8 cellular contexts compared by ENCODE assay signal in genomic region chr10:27742926-27743735, GRCh38. TPM values are rescaled to one million over a fixed set of nuclear protein-coding genes. Genes with fewer than 3 reads are reported as not detected.
DNase-seq lines count a peak whose midpoint lies in the region; ATAC-seq, FAIRE-seq and TF ChIP-seq lines count a peak whose summit lies in the region.

No MANE protein-coding gene starts in this region.

- BruUV-seq in HepG2 (replicated peaks; lab: Mats Ljungman, UMichigan), result no TSS peak

- no peaks in the 10 kb centered on the region for H3K36me3 ChIP-seq in HepG2 (replicated peaks in 1 of 2; ENCODE audit: control insufficient read depth in 1 of 2, insufficient read depth in 2 of 2, low read length in 2 of 2)

- TF ChIP-seq POLR2A in HepG2 (IDR thresholded peaks at IDR 0.05; ENCODE audit: insufficient read depth in 1 of 2, low read depth in 2 of 2, low read length in 2 of 2), result no peak

- H3K4me1 ChIP-seq in HepG2 (ENCODE audit: insufficient read depth, low read length), result peaks cover 20% of the 10 kb centered on the region

- H4K20me1 ChIP-seq in HepG2 (ENCODE audit: insufficient read depth, low read length), result no peaks in the 10 kb centered on the region

- no peak overlapping the region for H3K27ac Mint-ChIP-seq in central memory CD8-positive, alpha-beta T cell (ENCODE audit: low read depth)
- H3K27ac Mint-ChIP-seq in stimulated activated effector memory CD8-positive, alpha-beta T cell treated with anti-CD3 and anti-CD28 coated beads, Interleukin-12 subunit alpha, Interleukin-12 subunit beta, amount 100 ng/mL, for 72 hours, result peak overlapping the region; percentile 70

- no peak for TF ChIP-seq CTCF in HepG2 (CRISPR knock-in tag; IDR thresholded peaks at IDR 0.05)

- no peak for TF ChIP-seq RAD21 in HepG2 (CRISPR knock-in tag; IDR thresholded peaks at IDR 0.05)

- H3K79me2 ChIP-seq in HepG2 (ENCODE audit: insufficient read depth, low read length), result no peaks in the 10 kb centered on the region

- peak; percentile 44 for DNase-seq in ELR (ENCODE audit: low read depth)
- peak; percentile 36 for DNase-seq in SW480 (ENCODE audit: low spot score)
- peak in 1 of 2 donors; percentile 27 for DNase-seq in central memory CD8-positive, alpha-beta T cell (ENCODE audit: low spot score in 2 of 2)
- DNase-seq in HepG2 (ENCODE audit: low spot score), result no peak
- peak; percentile 19 to 78 for DNase-seq in stimulated activated effector memory CD8-positive, alpha-beta T cell treated with anti-CD3 and anti-CD28 coated beads, Interleukin-12 subunit alpha, Interleukin-12 subunit beta, amount 100 ng/mL, for 72 hours (ENCODE audit: low spot score in 2 of 2)
- DNase-seq in NCI-H446 (lab: John Stamatoyannopoulos, UW), result no peak
- DNase-seq in RKO (ENCODE audit: low spot score), result no peak

- H3K4me3 ChIP-seq in HepG2 (replicated peaks in 1 of 3; ENCODE audit: insufficient read depth in 1 of 3, low read depth in 2 of 3, low read length in 3 of 3), result peak overlapping the region; percentile 61 to 79 (median 75)

- POLR2A ChIA-PET in HepG2 (lab: Yijun Ruan, JAX), result no interaction called here

- peak overlapping the region; percentile 79 for H3K4me3 Mint-ChIP-seq in central memory CD8-positive, alpha-beta T cell
- H3K4me3 Mint-ChIP-seq in stimulated activated effector memory CD8-positive, alpha-beta T cell treated with anti-CD3 and anti-CD28 coated beads, Interleukin-12 subunit alpha, Interleukin-12 subunit beta, amount 100 ng/mL, for 72 hours, result peak overlapping the region; percentile 79

- no peak for ATAC-seq in central memory CD8-positive, alpha-beta T cell (replicated peaks; ENCODE audit: extremely low read depth, poor library complexity, severe bottlenecking)
- ATAC-seq in HepG2, result peak; percentile 56
- ATAC-seq in stimulated activated effector memory CD8-positive, alpha-beta T cell treated with anti-CD3 and anti-CD28 coated beads, Interleukin-12 subunit alpha, Interleukin-12 subunit beta, amount 100 ng/mL, for 72 hours, result peak; percentile 33
- no peak for ATAC-seq in HG02642 (IDR thresholded peaks at IDR 0.05; ENCODE audit: poor library complexity, unreplicated experiment)

- in situ Hi-C loops in HepG2 (cut with HindIII; ENCODE audit: extremely low pct_ligation_motif_present, low pct_unique_long_range_greater_than_20kb), result loop anchor here (5.0 to 25.0 kb wide), 2 partner anchors 434 to 644 kb away; no protein-coding TSS in a partner anchor

- FAIRE-seq in HepG2 (lab: Jason Lieb, UNC), result no peak

- H3K4me1 Mint-ChIP-seq in central memory CD8-positive, alpha-beta T cell, result peaks cover 31% of the 10 kb centered on the region
- peaks cover 44% of the 10 kb centered on the region for H3K4me1 Mint-ChIP-seq in stimulated activated effector memory CD8-positive, alpha-beta T cell treated with anti-CD3 and anti-CD28 coated beads, Interleukin-12 subunit alpha, Interleukin-12 subunit beta, amount 100 ng/mL, for 72 hours

- CTCF ChIA-PET in HepG2 (lab: Yijun Ruan, JAX; ENCODE audit: low intra/inter-chr PET ratio, low total read pairs), result interaction anchor here (1.5 to 1.6 kb wide), 2 partner anchors 436 to 639 kb away, joined by 9 to 14 read pairs; no protein-coding TSS in a partner anchor

- peak overlapping the region; percentile 36; the same call in 1 of the 2 replicates for H3K9ac ChIP-seq in HepG2 (ENCODE audit: insufficient read depth, low read depth, low read length)

- no peak overlapping the region for H2AFZ ChIP-seq in HepG2 (ENCODE audit: low read length)

- H3K4me2 ChIP-seq in HepG2 (ENCODE audit: low read depth, low read length), result peak overlapping the region; percentile 82

- intact Hi-C loops in HepG2 (cut with micrococcal nuclease; ENCODE audit: unreplicated experiment), result loop anchor here (1.0 to 5.0 kb wide), 4 partner anchors 436 to 638 kb away; partner anchors contain the start of gene MPP7

- no peak for TF ChIP-seq EP300 in HepG2 (IDR thresholded peaks at IDR 0.05; ENCODE audit: low read depth in 2 of 2, low read length in 2 of 2)
- no peak for TF ChIP-seq EP300 in HepG2 (CRISPR knock-in tag; IDR thresholded peaks at IDR 0.05; ENCODE audit: borderline replicate concordance)

- H3K9me3 ChIP-seq in HepG2 (ENCODE audit: low read length), result no peaks in the 10 kb centered on the region

- peaks cover 16% of the 10 kb centered on the region for H3K36me3 Mint-ChIP-seq in central memory CD8-positive, alpha-beta T cell (ENCODE audit: insufficient read depth)
- H3K36me3 Mint-ChIP-seq in stimulated activated effector memory CD8-positive, alpha-beta T cell treated with anti-CD3 and anti-CD28 coated beads, Interleukin-12 subunit alpha, Interleukin-12 subunit beta, amount 100 ng/mL, for 72 hours, result no peaks in the 10 kb centered on the region

- H3K9me3 Mint-ChIP-seq in central memory CD8-positive, alpha-beta T cell, result no peaks in the 10 kb centered on the region
- H3K9me3 Mint-ChIP-seq in stimulated activated effector memory CD8-positive, alpha-beta T cell treated with anti-CD3 and anti-CD28 coated beads, Interleukin-12 subunit alpha, Interleukin-12 subunit beta, amount 100 ng/mL, for 72 hours, result no peaks in the 10 kb centered on the region

- 0% methylated on average over 7 of the region's 67 CpGs for WGBS in HepG2 (ENCODE audit: low lambda C conversion rate)

- H3K27ac ChIP-seq in HepG2 (ENCODE audit: extremely low read length, insufficient read depth, low read length), result no peak overlapping the region

- peaks cover 8 to 36% of the 10 kb centered on the region in 2 experiments for H3K27me3 ChIP-seq in HepG2 (ENCODE audit: control insufficient read depth in 1 of 2, insufficient read depth in 2 of 2, low read length in 2 of 2)

- H3K27me3 Mint-ChIP-seq in central memory CD8-positive, alpha-beta T cell, result peaks cover 69% of the 10 kb centered on the region

TF ChIP-seq in HepG2, 621 proteins besides CTCF, POLR2A, EP300 and RAD21 (continues in another document):
- peak; percentile 48; the same call in 1 of the 2 replicates for TF ChIP-seq ZSCAN21 (CRISPR knock-in tag; IDR thresholded peaks at IDR 0.05; ENCODE audit: borderline replicate concordance)
- no peak for TF ChIP-seq ZNF761 (CRISPR knock-in tag; conservative IDR thresholded peaks at IDR 0.05)
- TF ChIP-seq YEATS2 (CRISPR knock-in tag; IDR thresholded peaks at IDR 0.05; ENCODE audit: borderline replicate concordance), result no peak
- peak; percentile 32 for TF ChIP-seq HNRNPLL (IDR thresholded peaks at IDR 0.05; ENCODE audit: low read depth, low read length, poor library complexity, severe bottlenecking)
- TF ChIP-seq ZNF446 (CRISPR knock-in tag; IDR thresholded peaks at IDR 0.05), result 0 out of 2 replicates have a peak, but pooled peaks have one; percentile 21
- peak; percentile 91 for TF ChIP-seq ZNF777 (CRISPR knock-in tag; IDR thresholded peaks at IDR 0.05)
- TF ChIP-seq, protein P1, sequence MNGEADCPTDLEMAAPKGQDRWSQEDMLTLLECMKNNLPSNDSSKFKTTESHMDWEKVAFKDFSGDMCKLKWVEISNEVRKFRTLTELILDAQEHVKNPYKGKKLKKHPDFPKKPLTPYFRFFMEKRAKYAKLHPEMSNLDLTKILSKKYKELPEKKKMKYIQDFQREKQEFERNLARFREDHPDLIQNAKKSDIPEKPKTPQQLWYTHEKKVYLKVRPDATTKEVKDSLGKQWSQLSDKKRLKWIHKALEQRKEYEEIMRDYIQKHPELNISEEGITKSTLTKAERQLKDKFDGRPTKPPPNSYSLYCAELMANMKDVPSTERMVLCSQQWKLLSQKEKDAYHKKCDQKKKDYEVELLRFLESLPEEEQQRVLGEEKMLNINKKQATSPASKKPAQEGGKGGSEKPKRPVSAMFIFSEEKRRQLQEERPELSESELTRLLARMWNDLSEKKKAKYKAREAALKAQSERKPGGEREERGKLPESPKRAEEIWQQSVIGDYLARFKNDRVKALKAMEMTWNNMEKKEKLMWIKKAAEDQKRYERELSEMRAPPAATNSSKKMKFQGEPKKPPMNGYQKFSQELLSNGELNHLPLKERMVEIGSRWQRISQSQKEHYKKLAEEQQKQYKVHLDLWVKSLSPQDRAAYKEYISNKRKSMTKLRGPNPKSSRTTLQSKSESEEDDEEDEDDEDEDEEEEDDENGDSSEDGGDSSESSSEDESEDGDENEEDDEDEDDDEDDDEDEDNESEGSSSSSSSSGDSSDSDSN (CRISPR knock-in tag; IDR thresholded peaks at IDR 0.05), result peak; percentile 29; the same call in 1 of the 2 replicates
- peak; percentile 45; the same call in 1 of the 2 replicates for TF ChIP-seq MTF2 (CRISPR knock-in tag; IDR thresholded peaks at IDR 0.05; ENCODE audit: borderline replicate concordance)
- TF ChIP-seq RARA (CRISPR knock-in tag; IDR thresholded peaks at IDR 0.05), result 0 out of 2 replicates have a peak, but pooled peaks have one; percentile 6
- TF ChIP-seq TP53 (CRISPR knock-in tag; conservative IDR thresholded peaks at IDR 0.05), result no peak
- TF ChIP-seq NCOA2 (CRISPR knock-in tag; IDR thresholded peaks at IDR 0.05), result 0 out of 2 replicates have a peak, but pooled peaks have one; percentile 12

RNA-seq across cellular contexts. Expression of gene MKX, which starts 2.5 kb away (rescaled TPM):
- not detected in 2 replicates for total RNA-seq in HepG2 (2016; rRNA removed; fragmentation: Illumina TruSeq; extraction: Trizol)
- not detected in 2 replicates for total RNA-seq in HepG2 (2016; cell fraction: cytosol; rRNA removed; fragmentation: Illumina TruSeq; extraction: Trizol; ENCODE audit: low read depth)
- total RNA-seq in HepG2 (2016; cell fraction: insoluble cytoplasmic fraction; rRNA removed; fragmentation: Illumina TruSeq; extraction: Trizol), result not detected in 2 replicates
- not detected in 2 replicates for total RNA-seq in HepG2 (2016; cell fraction: membrane; rRNA removed; fragmentation: Illumina TruSeq; extraction: Trizol)
- total RNA-seq in HepG2 (2016; cell fraction: nucleus; rRNA removed; fragmentation: Illumina TruSeq; extraction: Trizol), result not detected in 2 replicates
- polyA plus RNA-seq in HepG2 (2011; rRNA removed), result not detected in 2 replicates
- not detected in 2 replicates for polyA plus RNA-seq in HepG2 (2011; cell fraction: cytosol; rRNA removed)
- not detected in 2 replicates for polyA plus RNA-seq in HepG2 (2011; cell fraction: nucleus; rRNA removed)
- polyA plus RNA-seq in HepG2 (2012), result not detected in 2 replicates
- polyA plus RNA-seq in HepG2 (2016; cell fraction: cytosol; fragmentation: Illumina TruSeq; extraction: Trizol; ENCODE audit: low read depth), result not detected in 2 replicates
- not detected in 2 replicates for polyA plus RNA-seq in HepG2 (2016; cell fraction: insoluble cytoplasmic fraction; fragmentation: Illumina TruSeq; extraction: Trizol; ENCODE audit: low read depth)
- polyA plus RNA-seq in HepG2 (2016; cell fraction: membrane; fragmentation: Illumina TruSeq; extraction: Trizol; ENCODE audit: low read depth), result not detected in 2 replicates
- polyA plus RNA-seq in HepG2 (2016; cell fraction: nucleus; fragmentation: Illumina TruSeq; extraction: Trizol; ENCODE audit: insufficient read depth, low read depth), result not detected in 2 replicates
- not detected in 2 replicates for polyA minus RNA-seq in HepG2 (2011; rRNA and poly(A)+ RNA removed; ENCODE audit: low replicate concordance)
- not detected in 2 replicates for polyA minus RNA-seq in HepG2 (2011; cell fraction: cytosol; rRNA and poly(A)+ RNA removed)
- not detected in 2 replicates for polyA minus RNA-seq in HepG2 (2011; cell fraction: nucleus; rRNA and poly(A)+ RNA removed)

Comparison
In these comparisons a context has a peak if more than half of its experiments do, and no peak if none do; other contexts are left out.
1. DNase-seq: peak in ELR (single experiment), SW480 (single experiment) and stimulated activated effector memory CD8-positive, alpha-beta T cell treated with anti-CD3 and anti-CD28 coated beads, Interleukin-12 subunit alpha, Interleukin-12 subunit beta, amount 100 ng/mL, for 72 hours (2 of 2); none in HepG2 (single experiment), NCI-H446 (0 of 2) and RKO (single experiment).
2. ATAC-seq: peak in HepG2 (single experiment) and stimulated activated effector memory CD8-positive, alpha-beta T cell treated with anti-CD3 and anti-CD28 coated beads, Interleukin-12 subunit alpha, Interleukin-12 subunit beta, amount 100 ng/mL, for 72 hours (single experiment); none in central memory CD8-positive, alpha-beta T cell (single experiment) and HG02642 (single experiment).